22 cellular contexts compared by ENCODE assay signal in genomic region chr17:77795685-77796084, GRCh38.
"Had no signal": no experiment of that assay in that cellular context is flagged by ENCODE, and none has a peak within 500 bp of the region (broad histone marks: within the 10 kb centered on the region; RNA-seq: fewer than 3 reads in every experiment).

No MANE protein-coding gene starts in this region.

- H3K36me3 ChIP-seq: adrenal gland, neutrophil, pancreas, right lobe of liver, stomach, upper lobe of right lung had no signal

- H3K4me3 ChIP-seq: adrenal gland, pancreas, right lobe of liver, stomach, testis, upper lobe of right lung had no signal

- H3K4me1 Mint-ChIP-seq: endodermal cell had no signal

- FAIRE-seq: astrocyte, kidney, pancreas, small intestine had no signal

- H3K27me3 Mint-ChIP-seq: activated naive CD8-positive, alpha-beta T cell; central memory CD8-positive, alpha-beta T cell had no signal

- H3K27ac Mint-ChIP-seq: activated naive CD8-positive, alpha-beta T cell; activated T-helper 17 cell treated with anti-CD3 and anti-CD28 coated beads, Interleukin-2, amount 50 U/mL, for 72 hours; endodermal cell; natural killer cell; stimulated activated memory B cell treated with anti-CD40 and anti-IgM and Interleukin-4, amounts not matched to agents 10 μg/mL and 1 μg/mL and 100 μg/mL, for 72 hours; WTC11 had no signal

- H3K4me1 ChIP-seq: adrenal gland, pancreas, right lobe of liver, stomach, testis, upper lobe of right lung had no signal

- H3K27ac ChIP-seq: adrenal gland, neutrophil, pancreas, right lobe of liver, testis, upper lobe of right lung had no signal

- H3K4me3 Mint-ChIP-seq: activated naive CD8-positive, alpha-beta T cell; activated T-helper 17 cell treated with anti-CD3 and anti-CD28 coated beads, Interleukin-2, amount 50 U/mL, for 72 hours; central memory CD8-positive, alpha-beta T cell; endodermal cell; natural killer cell; stimulated activated memory B cell treated with anti-CD40 and anti-IgM and Interleukin-4, amounts not matched to agents 10 μg/mL and 1 μg/mL and 100 μg/mL, for 72 hours; WTC11 had no signal

- H3K27me3 ChIP-seq: adrenal gland, pancreas, right lobe of liver, testis had no signal

- H3K9me3 ChIP-seq: adrenal gland, neutrophil, pancreas, right lobe of liver, stomach, testis, upper lobe of right lung had no signal

- DNase-seq: activated naive CD4-positive, alpha-beta T cell; activated T-cell treated with anti-CD3 and anti-CD28 coated beads, Interleukin-2, amount 50 U/mL, for 1 hour; cortex of kidney; endodermal cell; natural killer cell; right lobe of liver; small intestine; stimulated activated CD4-positive, alpha-beta T cell treated with anti-CD3 and anti-CD28 coated beads, Interleukin-15, amount 100 ng/mL, for 24 hours; stomach; T1000; testis; upper lobe of right lung had no signal

- H3K36me3 Mint-ChIP-seq: activated naive CD8-positive, alpha-beta T cell; natural killer cell; stimulated activated memory B cell treated with anti-CD40 and anti-IgM and Interleukin-4, amounts not matched to agents 10 μg/mL and 1 μg/mL and 100 μg/mL, for 72 hours had no signal

- H3K9me3 Mint-ChIP-seq: activated T-helper 17 cell treated with anti-CD3 and anti-CD28 coated beads, Interleukin-2, amount 50 U/mL, for 72 hours; central memory CD8-positive, alpha-beta T cell; endodermal cell; natural killer cell; stimulated activated memory B cell treated with anti-CD40 and anti-IgM and Interleukin-4, amounts not matched to agents 10 μg/mL and 1 μg/mL and 100 μg/mL, for 72 hours; WTC11 had no signal
